Comparison of ENCODE assay signal across 8 cellular contexts in the genomic region with DNA sequence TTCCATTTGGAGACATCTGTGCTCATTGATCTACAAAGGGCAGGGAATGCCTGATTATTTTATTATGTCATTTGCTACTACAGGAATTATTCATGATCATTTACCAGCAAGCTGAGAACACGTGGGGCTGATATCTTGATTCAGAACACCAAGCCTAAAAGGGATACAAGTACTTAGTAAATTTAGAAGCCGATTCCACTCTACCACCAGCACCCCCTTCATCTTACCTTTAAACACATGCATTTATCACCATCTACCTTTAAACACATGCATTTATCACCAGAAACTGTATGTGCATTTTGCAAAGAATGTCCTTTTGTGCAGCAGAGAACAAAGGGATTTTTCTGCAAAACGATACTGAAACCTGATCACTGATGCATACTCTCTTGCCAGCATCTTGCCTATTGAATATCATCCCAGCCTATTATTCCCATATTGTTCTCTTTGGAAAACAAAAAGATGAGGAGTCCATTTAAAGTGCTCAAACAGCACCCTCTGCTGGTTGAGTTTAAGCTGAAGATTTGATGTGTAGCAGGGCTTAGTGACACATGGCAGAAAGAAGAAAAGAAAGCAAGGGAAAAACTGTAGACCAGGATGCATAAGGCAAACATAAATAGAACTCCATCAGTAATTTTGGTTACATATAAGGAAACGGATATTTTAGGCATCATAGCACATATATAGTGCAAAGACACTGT.
A peak's percentile ranks its signal among the peaks of the same experiment; 100 is the strongest.
DNase-seq lines count a peak whose midpoint lies in the region; ATAC-seq and TF ChIP-seq lines count a peak whose summit lies in the region.

No MANE protein-coding gene starts in this region.

- H3K4me3 ChIP-seq in WI38 (ENCODE audit: low read depth, low read length), result no peak overlapping the region
- H3K4me3 ChIP-seq in epithelial cell of proximal tubule (ENCODE audit: low read depth, low read length), result no peak overlapping the region

- intact Hi-C loops in activated T-helper 2 cell treated with anti-CD3 and anti-CD28 coated beads, Interferon-gamma antibody, Interleukin-2, Interleukin-4, amounts not matched to agents 10 μg/mL and 5 μg/mL and 100 μg/mL, durations not matched to agents 14 hours and 24 hours and 36 hours (cut with micrococcal nuclease), result loop anchor here (1.0 to 10.0 kb wide), 3 partner anchors 68 to 575 kb away; no protein-coding TSS in a partner anchor

- peak; percentile 70 for DNase-seq in DMS79 (lab: John Stamatoyannopoulos, UW)
- DNase-seq in NCI-H226, result peak; percentile 38
- no peak for DNase-seq in epithelial cell of proximal tubule (ENCODE audit: low read depth)
- DNase-seq in myocyte (ENCODE audit: low read depth), result peak; percentile 95
- DNase-seq in activated T-helper 2 cell treated with anti-CD3 and anti-CD28 coated beads, Interferon-gamma antibody, Interleukin-2, Interleukin-4, amounts not matched to agents 10 μg/mL and 5 μg/mL and 100 μg/mL, durations not matched to agents 14 hours and 24 hours and 36 hours (ENCODE audit: low spot score), result no peak

- no peak overlapping the region for H3K4me3 Mint-ChIP-seq in activated T-helper 2 cell treated with anti-CD3 and anti-CD28 coated beads, Interferon-gamma antibody, Interleukin-2, Interleukin-4, amounts not matched to agents 10 μg/mL and 5 μg/mL and 100 μg/mL, durations not matched to agents 14 hours and 24 hours and 36 hours (ENCODE audit: low read depth)

- peaks cover 20% of the 10 kb centered on the region for H3K36me3 Mint-ChIP-seq in activated T-helper 2 cell treated with anti-CD3 and anti-CD28 coated beads, Interferon-gamma antibody, Interleukin-2, Interleukin-4, amounts not matched to agents 10 μg/mL and 5 μg/mL and 100 μg/mL, durations not matched to agents 14 hours and 24 hours and 36 hours (ENCODE audit: low read depth)

- TF ChIP-seq CTCF in WI38 (IDR thresholded peaks at IDR 0.05; ENCODE audit: low read depth, low read length) (peak; percentile 36; the same call in 1 of the 2 replicates), epithelial cell of proximal tubule (conservative IDR thresholded peaks at IDR 0.05; ENCODE audit: low read depth, low read length) (peak; percentile 82)

- H3K4me1 Mint-ChIP-seq in activated T-helper 2 cell treated with anti-CD3 and anti-CD28 coated beads, Interferon-gamma antibody, Interleukin-2, Interleukin-4, amounts not matched to agents 10 μg/mL and 5 μg/mL and 100 μg/mL, durations not matched to agents 14 hours and 24 hours and 36 hours (ENCODE audit: low read depth), result peaks cover 20% of the 10 kb centered on the region

- H3K27me3 Mint-ChIP-seq in activated T-helper 2 cell treated with anti-CD3 and anti-CD28 coated beads, Interferon-gamma antibody, Interleukin-2, Interleukin-4, amounts not matched to agents 10 μg/mL and 5 μg/mL and 100 μg/mL, durations not matched to agents 14 hours and 24 hours and 36 hours (ENCODE audit: low read depth), result no peaks in the 10 kb centered on the region

- no peak overlapping the region for H3K27ac Mint-ChIP-seq in activated T-helper 2 cell treated with anti-CD3 and anti-CD28 coated beads, Interferon-gamma antibody, Interleukin-2, Interleukin-4, amounts not matched to agents 10 μg/mL and 5 μg/mL and 100 μg/mL, durations not matched to agents 14 hours and 24 hours and 36 hours

- peak; percentile 91 for ATAC-seq in GM19438 (IDR thresholded peaks at IDR 0.05; ENCODE audit: low read depth, unreplicated experiment)
- ATAC-seq in HG03432 (IDR thresholded peaks at IDR 0.05; ENCODE audit: unreplicated experiment), result peak; percentile 92

- H3K9me3 Mint-ChIP-seq in activated T-helper 2 cell treated with anti-CD3 and anti-CD28 coated beads, Interferon-gamma antibody, Interleukin-2, Interleukin-4, amounts not matched to agents 10 μg/mL and 5 μg/mL and 100 μg/mL, durations not matched to agents 14 hours and 24 hours and 36 hours, result peaks cover 19% of the 10 kb centered on the region

Comparison
In these comparisons a context has a peak if more than half of its experiments do, and no peak if none do; other contexts are left out.
1. DNase-seq: peak in DMS79 (single experiment), NCI-H226 (single experiment) and myocyte (single experiment); none in epithelial cell of proximal tubule (single experiment) and activated T-helper 2 cell treated with anti-CD3 and anti-CD28 coated beads, Interferon-gamma antibody, Interleukin-2, Interleukin-4, amounts not matched to agents 10 μg/mL and 5 μg/mL and 100 μg/mL, durations not matched to agents 14 hours and 24 hours and 36 hours (single experiment).